Comparison of ENCODE assay signal across 10 cellular contexts in genomic region chr14:36496346-36496745, GRCh38. TPM values are rescaled to one million over a fixed set of nuclear protein-coding genes. Genes with fewer than 3 reads are reported as not detected.
"Had no signal": no experiment of that assay in that cellular context is flagged by ENCODE, and none has a peak within 500 bp of the region (broad histone marks: within the 10 kb centered on the region; RNA-seq: fewer than 3 reads in every experiment).

No MANE protein-coding gene starts in this region.

- H2AFZ ChIP-seq: GM23248 had no signal

- ATAC-seq: HCT116, K562 had no signal

- DNase-seq: GM23248, GOT3, H7, HFFc6, IMR-90 had no signal

- H3K27ac ChIP-seq: GM23248, HL-60 had no signal

- FAIRE-seq: K562 had no signal

- H3K9ac ChIP-seq: GM23248 had no signal

- H3K9me3 ChIP-seq: HAP-1 had no signal

- H3K36me3 ChIP-seq: HAP-1 had no signal

- H3K4me3 ChIP-seq: GM23248, HAP-1, K562 had no signal

RNA-seq across cellular contexts. Expression of gene NKX2-1, which starts 23.7 kb away (rescaled TPM):
- total RNA-seq: GM23248, HFFc6, HT1080, IMR-90 had no signal
